In genomic region chr3:15255215-15255614, GRCh38 we compare ENCODE assay signal across 25 cellular contexts. TPM values are rescaled to one million over a fixed set of nuclear protein-coding genes. Genes with fewer than 3 reads are reported as not detected.
DNase-seq lines count a peak whose midpoint lies in the region; TF ChIP-seq lines count a peak whose summit lies in the region.
"Had no signal": no experiment of that assay in that cellular context is flagged by ENCODE, and none has a peak within 500 bp of the region (broad histone marks: within the 10 kb centered on the region; RNA-seq: fewer than 3 reads in every experiment).

No MANE protein-coding gene starts in this region.

- no peak for DNase-seq in activated naive CD4-positive, alpha-beta T cell treated with anti-CD3 and anti-CD28 coated beads, Interleukin-2, amount 50 U/mL, for 16 hours
- peak; percentile 39 for DNase-seq in WERI-Rb-1
- no peak for DNase-seq in immature natural killer cell
- no peak for DNase-seq in substantia nigra (lab: John Stamatoyannopoulos, UW)
- DNase-seq in AG08396 (ENCODE audit: low spot score) = no peak
- no peak for DNase-seq in NCI-H2081 (lab: John Stamatoyannopoulos, UW)
- DNase-seq: ACHN; activated T-cell treated with anti-CD3 and anti-CD28 coated beads for 4 hours; brain microvascular endothelial cell; C1 segment of cervical spinal cord; endodermal cell; H9; kidney glomerular epithelial cell; MG63; NCI-H1417; NCI-H2107; NCI-H510A; pancreas; stimulated activated CD4-positive, alpha-beta T cell treated with anti-CD3 and anti-CD28 coated beads, Interleukin-12 subunit alpha, Interleukin-12 subunit beta, amount 100 ng/mL, for 4 hours had no signal

- H3K9me3 ChIP-seq in WERI-Rb-1 (ENCODE audit: severe bottlenecking) = no peaks in the 10 kb centered on the region
- H3K9me3 ChIP-seq in subcutaneous abdominal adipose tissue (ENCODE audit: control insufficient read depth in 5 of 5, low read length in 5 of 5) = no peaks in the 10 kb centered on the region
- H3K9me3 ChIP-seq: MG63, pancreas, right atrium auricular region, SJSA1, suprapubic skin had no signal

- peak overlapping the region; percentile 64 for H3K27ac Mint-ChIP-seq in activated naive CD4-positive, alpha-beta T cell treated with anti-CD3 and anti-CD28 coated beads, Interleukin-2, amount 50 U/mL, for 24 hours
- peak overlapping the region in 5 of 6 donors; percentile 8 to 81 (median 72) for H3K27ac Mint-ChIP-seq in immature natural killer cell
- H3K27ac Mint-ChIP-seq: H9; T-helper 1 cell treated with Interleukin-12 subunit alpha and Interleukin-12 subunit beta and Interleukin-4 antibody, amounts not matched to agents 30 μg/mL and 1 μg/mL, for 36 hours had no signal

- H3K27ac ChIP-seq in WERI-Rb-1 (no peak overlapping the region; the same call in none of the 2 replicates), subcutaneous abdominal adipose tissue (ENCODE audit: low read depth, low read length) (peak overlapping the region; percentile 25), substantia nigra (ENCODE audit: low read depth, low read length, poor library complexity, severe bottlenecking) (no peak overlapping the region)
- H3K27ac ChIP-seq: brain microvascular endothelial cell, pancreas, SJSA1, suprapubic skin had no signal

- peaks cover 0 to 18% (median 3%) of the 10 kb centered on the region in 5 donors for H3K4me1 ChIP-seq in subcutaneous abdominal adipose tissue (ENCODE audit: control insufficient read depth in 5 of 5, insufficient read depth in 5 of 5, low read length in 5 of 5)
- H3K4me1 ChIP-seq: pancreas, SJSA1, suprapubic skin had no signal

- peak overlapping the region in 1 of 5 donors; percentile 11 for H3K9ac ChIP-seq in subcutaneous abdominal adipose tissue (ENCODE audit: low read length in 5 of 5)

- H3K27me3 ChIP-seq in WERI-Rb-1 (ENCODE audit: insufficient read depth, low read depth, severe bottlenecking) = no peaks in the 10 kb centered on the region
- no peaks in the 10 kb centered on the region for H3K27me3 ChIP-seq in subcutaneous abdominal adipose tissue (ENCODE audit: control insufficient read depth in 5 of 5, insufficient read depth in 4 of 5, low read length in 5 of 5)
- H3K27me3 ChIP-seq: brain microvascular endothelial cell, MG63, pancreas, right atrium auricular region, SJSA1, suprapubic skin had no signal

- no peak overlapping the region for H3K4me3 Mint-ChIP-seq in activated naive CD4-positive, alpha-beta T cell treated with anti-CD3 and anti-CD28 coated beads, Interleukin-2, amount 50 U/mL, for 24 hours
- no peak overlapping the region for H3K4me3 Mint-ChIP-seq in immature natural killer cell
- H3K4me3 Mint-ChIP-seq: endodermal cell; H9; T-helper 1 cell treated with Interleukin-12 subunit alpha and Interleukin-12 subunit beta and Interleukin-4 antibody, amounts not matched to agents 30 μg/mL and 1 μg/mL, for 36 hours had no signal

- H3K36me3 ChIP-seq in WERI-Rb-1 = peaks cover 88% of the 10 kb centered on the region
- H3K36me3 ChIP-seq in subcutaneous abdominal adipose tissue (ENCODE audit: control insufficient read depth in 5 of 5, insufficient read depth in 5 of 5, low read length in 5 of 5) = peaks cover 52 to 91% (median 80%) of the 10 kb centered on the region in 5 donors

- H3K27me3 Mint-ChIP-seq in activated naive CD4-positive, alpha-beta T cell treated with anti-CD3 and anti-CD28 coated beads, Interleukin-2, amount 50 U/mL, for 24 hours = no peaks in the 10 kb centered on the region
- peaks cover 0 to 4% (median 0%) of the 10 kb centered on the region in 3 donors for H3K27me3 Mint-ChIP-seq in immature natural killer cell (ENCODE audit: low read depth in 3 of 3)

- no peak for TF ChIP-seq CTCF in WERI-Rb-1 (IDR thresholded peaks at IDR 0.05; ENCODE audit: low read depth, low read length)

- H3K4me3 ChIP-seq in WERI-Rb-1 (ENCODE audit: low read depth, low read length) (no peak overlapping the region), subcutaneous abdominal adipose tissue (ENCODE audit: low read depth in 1 of 5, low read length in 5 of 5) (no peak overlapping the region)
- H3K4me3 ChIP-seq: MG63, pancreas, right atrium auricular region, SJSA1, suprapubic skin had no signal

- H3K9me3 Mint-ChIP-seq in activated naive CD4-positive, alpha-beta T cell treated with anti-CD3 and anti-CD28 coated beads, Interleukin-2, amount 50 U/mL, for 24 hours = no peaks in the 10 kb centered on the region
- no peaks in the 10 kb centered on the region for H3K9me3 Mint-ChIP-seq in immature natural killer cell
- H3K9me3 Mint-ChIP-seq: endodermal cell; H9; T-helper 1 cell treated with Interleukin-12 subunit alpha and Interleukin-12 subunit beta and Interleukin-4 antibody, amounts not matched to agents 30 μg/mL and 1 μg/mL, for 36 hours had no signal

- H3K4me1 Mint-ChIP-seq in activated naive CD4-positive, alpha-beta T cell treated with anti-CD3 and anti-CD28 coated beads, Interleukin-2, amount 50 U/mL, for 24 hours = peaks cover 4% of the 10 kb centered on the region
- H3K4me1 Mint-ChIP-seq in immature natural killer cell = peaks cover 18 to 39% of the 10 kb centered on the region in 2 donors
- H3K4me1 Mint-ChIP-seq: endodermal cell had no signal

- H3K36me3 Mint-ChIP-seq in activated naive CD4-positive, alpha-beta T cell treated with anti-CD3 and anti-CD28 coated beads, Interleukin-2, amount 50 U/mL, for 24 hours = peaks cover 14% of the 10 kb centered on the region
- H3K36me3 Mint-ChIP-seq in immature natural killer cell = peaks cover 6 to 48% (median 34%) of the 10 kb centered on the region in 3 donors

RNA-seq across cellular contexts. Expression of gene CAPN7, which starts 49.2 kb away (rescaled TPM):
- polyA plus RNA-seq in immature natural killer cell = 10 to 100 TPM in 2 of 3 donors, 1 to 10 TPM in 1; 4.1 to 25.7 (median 19.4) TPM
